15 cellular contexts compared by ENCODE assay signal in the genomic region with DNA sequence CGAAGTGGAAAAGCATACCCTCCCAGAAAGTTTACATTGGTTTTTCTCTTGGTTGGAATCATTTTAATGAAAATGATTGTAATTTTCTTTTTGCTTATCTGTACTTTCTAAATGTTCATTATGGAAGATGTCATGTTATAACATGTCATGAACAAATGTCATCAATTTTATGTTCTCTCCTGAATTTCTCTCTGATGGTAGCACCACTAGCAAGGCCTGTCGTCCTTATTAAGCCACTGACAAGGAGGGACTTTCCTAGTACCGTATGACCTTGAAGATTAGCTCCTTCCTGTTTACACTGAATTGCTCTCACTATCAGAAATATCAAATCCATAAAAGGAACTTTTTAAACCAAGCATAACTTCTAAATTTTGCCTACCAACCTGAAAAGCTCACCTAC.
DNase-seq lines count a peak whose midpoint lies in the region; ATAC-seq and TF ChIP-seq lines count a peak whose summit lies in the region.
"Had no signal": no experiment of that assay in that cellular context is flagged by ENCODE, and none has a peak within 500 bp of the region (broad histone marks: within the 10 kb centered on the region; RNA-seq: fewer than 3 reads in every experiment).

No MANE protein-coding gene starts in this region.

- H3K4me1 Mint-ChIP-seq in natural killer cell, result peaks cover 37 to 49% of the 10 kb centered on the region in 2 donors
- H3K4me1 Mint-ChIP-seq in natural killer cell treated with Interleukin-12 subunit alpha and Interleukin-12 subunit beta and Interleukin-15 and Interleukin-18, amount 100 ng/mL, for 72 hours (ENCODE audit: low read depth in 2 of 2), result peaks cover 18 to 34% of the 10 kb centered on the region in 2 donors
- H3K4me1 Mint-ChIP-seq in type B pancreatic cell (ENCODE audit: unreplicated experiment), result peaks cover 48% of the 10 kb centered on the region

- TF ChIP-seq POLR2A in adrenal gland (IDR thresholded peaks at IDR 0.05) (no peak), esophagus muscularis mucosa (IDR thresholded peaks at IDR 0.05; ENCODE audit: low read depth) (no peak)

- ATAC-seq in natural killer cell (peak in 1 of 3 donors; percentile 45), HG03064 (IDR thresholded peaks at IDR 0.05; ENCODE audit: low read depth, unreplicated experiment) (peak; percentile 63)
- ATAC-seq in natural killer cell treated with Interleukin-12 subunit alpha and Interleukin-12 subunit beta and Interleukin-15 and Interleukin-18, amount 100 ng/mL, for 72 hours, result no peak
- ATAC-seq: HCT116, SK-N-SH treated with all-trans-retinoic acid at 6 μM for 48 hours had no signal

- no peak for TF ChIP-seq EP300 in esophagus muscularis mucosa (IDR thresholded peaks at IDR 0.05)

- no peaks in the 10 kb centered on the region for H3K27me3 ChIP-seq in adrenal gland
- H3K27me3 ChIP-seq in esophagus muscularis mucosa, result no peaks in the 10 kb centered on the region
- H3K27me3 ChIP-seq: BLaER1 treated with 17β-estradiol and CSF1 and Interleukin-3, amounts not matched to agents 10 nM and 100 nM; tibial nerve had no signal

- no peak for DNase-seq in natural killer cell
- no peak for DNase-seq in natural killer cell treated with Interleukin-12 subunit alpha and Interleukin-12 subunit beta and Interleukin-15 and Interleukin-18, amount 100 ng/mL, for 72 hours (ENCODE audit: low spot score)
- no peak for DNase-seq in adrenal gland
- no peak for DNase-seq in type B pancreatic cell (ENCODE audit: extremely low spot score, unreplicated experiment)
- DNase-seq in esophagus muscularis mucosa (ENCODE audit: extremely low spot score), result no peak
- DNase-seq in stimulated activated CD4-positive, alpha-beta T cell treated with anti-CD3 and anti-CD28 coated beads, Interleukin-1b, Interleukin-23, amount 100 ng/mL, for 48 hours, result no peak
- DNase-seq in DMS79 (lab: John Stamatoyannopoulos, UW), result no peak
- DNase-seq: NCI-H526; nephron progenitor cell; stimulated activated CD4-positive, alpha-beta T cell treated with anti-CD3 and anti-CD28 coated beads, Interleukin-2, amount 100 ng/mL, for 48 hours had no signal

- intact Hi-C loops in natural killer cell (cut with micrococcal nuclease), result no loop called here
- intact Hi-C loops in adrenal gland (cut with DNase I), result loop anchor here in 1 of 2 donors (10.0 kb wide), 1 partner anchor 50 kb away; no protein-coding TSS in a partner anchor
- intact Hi-C loops in esophagus muscularis mucosa (cut with DNase I), result no loop called here

- H3K36me3 Mint-ChIP-seq in natural killer cell, result peaks cover 18% of the 10 kb centered on the region
- peaks cover 9% of the 10 kb centered on the region for H3K36me3 Mint-ChIP-seq in natural killer cell treated with Interleukin-12 subunit alpha and Interleukin-12 subunit beta and Interleukin-15 and Interleukin-18, amount 100 ng/mL, for 72 hours
- H3K36me3 Mint-ChIP-seq in type B pancreatic cell, result peaks cover 21% of the 10 kb centered on the region

- H3K4me3 ChIP-seq in adrenal gland (no peak overlapping the region), esophagus muscularis mucosa (no peak overlapping the region)
- H3K4me3 ChIP-seq: BLaER1 treated with 17β-estradiol and CSF1 and Interleukin-3, amounts not matched to agents 10 nM and 100 nM; tibial nerve had no signal

- H3K36me3 ChIP-seq in adrenal gland (replicated peaks in 1 of 2), result no peaks in the 10 kb centered on the region
- peaks cover 0 to 25% (median 9%) of the 10 kb centered on the region in 4 donors for H3K36me3 ChIP-seq in esophagus muscularis mucosa

- H3K27me3 Mint-ChIP-seq in natural killer cell (ENCODE audit: low read depth in 2 of 2) (no peaks in the 10 kb centered on the region), type B pancreatic cell (no peaks in the 10 kb centered on the region)
- H3K27me3 Mint-ChIP-seq in natural killer cell treated with Interleukin-12 subunit alpha and Interleukin-12 subunit beta and Interleukin-15 and Interleukin-18, amount 100 ng/mL, for 72 hours, result no peaks in the 10 kb centered on the region

- H3K27ac Mint-ChIP-seq in natural killer cell (peak overlapping the region; percentile 61 to 82), type B pancreatic cell (peak overlapping the region; percentile 75)
- peak overlapping the region in 1 of 2 donors; percentile 83 for H3K27ac Mint-ChIP-seq in natural killer cell treated with Interleukin-12 subunit alpha and Interleukin-12 subunit beta and Interleukin-15 and Interleukin-18, amount 100 ng/mL, for 72 hours

- H3K4me1 ChIP-seq in adrenal gland (replicated peaks in 1 of 2), result peaks cover 37 to 62% of the 10 kb centered on the region in 2 donors
- H3K4me1 ChIP-seq in esophagus muscularis mucosa, result peaks cover 13 to 21% (median 15%) of the 10 kb centered on the region in 4 donors

- H3K27ac ChIP-seq in adrenal gland (peak overlapping the region; percentile 68 to 93 (median 79)), esophagus muscularis mucosa (replicated peaks in 1 of 4) (no peak overlapping the region)
- H3K27ac ChIP-seq: BLaER1 treated with 17β-estradiol and CSF1 and Interleukin-3, amounts not matched to agents 10 nM and 100 nM had no signal

- no peak for TF ChIP-seq CTCF in natural killer cell (IDR thresholded peaks at IDR 0.05)
- no peak for TF ChIP-seq CTCF in adrenal gland (IDR thresholded peaks at IDR 0.05)
- no peak for TF ChIP-seq CTCF in type B pancreatic cell (conservative IDR thresholded peaks at IDR 0.05)
- no peak for TF ChIP-seq CTCF in esophagus muscularis mucosa (IDR thresholded peaks at IDR 0.05)

- H3K9me3 Mint-ChIP-seq in natural killer cell, result no peaks in the 10 kb centered on the region
- no peaks in the 10 kb centered on the region for H3K9me3 Mint-ChIP-seq in natural killer cell treated with Interleukin-12 subunit alpha and Interleukin-12 subunit beta and Interleukin-15 and Interleukin-18, amount 100 ng/mL, for 72 hours
- H3K9me3 Mint-ChIP-seq in type B pancreatic cell, result no peaks in the 10 kb centered on the region
- H3K9me3 Mint-ChIP-seq: nephron progenitor cell had no signal

- H3K4me3 Mint-ChIP-seq in natural killer cell, result no peak overlapping the region
- H3K4me3 Mint-ChIP-seq in natural killer cell treated with Interleukin-12 subunit alpha and Interleukin-12 subunit beta and Interleukin-15 and Interleukin-18, amount 100 ng/mL, for 72 hours, result no peak overlapping the region
- H3K4me3 Mint-ChIP-seq in type B pancreatic cell, result no peak overlapping the region

- WGBS in adrenal gland, 4 donors, result 40 to 45% (median 44%) methylated on average over 3 of the region's 3 CpGs
- WGBS in esophagus muscularis mucosa, result 74% methylated on average over 3 of the region's 3 CpGs

- no peaks in the 10 kb centered on the region for H3K9me3 ChIP-seq in adrenal gland (replicated peaks in 1 of 3)
- no peaks in the 10 kb centered on the region for H3K9me3 ChIP-seq in esophagus muscularis mucosa
- H3K9me3 ChIP-seq: BLaER1 treated with 17β-estradiol and CSF1 and Interleukin-3, amounts not matched to agents 10 nM and 100 nM; tibial nerve had no signal

Comparison
In these comparisons a context has a peak if more than half of its experiments do, and no peak if none do; other contexts are left out.
1. H3K27ac ChIP-seq: peak in adrenal gland (5 of 5); none in esophagus muscularis mucosa (0 of 4).